ENCODE assay signal across 16 cellular contexts in the genomic region with DNA sequence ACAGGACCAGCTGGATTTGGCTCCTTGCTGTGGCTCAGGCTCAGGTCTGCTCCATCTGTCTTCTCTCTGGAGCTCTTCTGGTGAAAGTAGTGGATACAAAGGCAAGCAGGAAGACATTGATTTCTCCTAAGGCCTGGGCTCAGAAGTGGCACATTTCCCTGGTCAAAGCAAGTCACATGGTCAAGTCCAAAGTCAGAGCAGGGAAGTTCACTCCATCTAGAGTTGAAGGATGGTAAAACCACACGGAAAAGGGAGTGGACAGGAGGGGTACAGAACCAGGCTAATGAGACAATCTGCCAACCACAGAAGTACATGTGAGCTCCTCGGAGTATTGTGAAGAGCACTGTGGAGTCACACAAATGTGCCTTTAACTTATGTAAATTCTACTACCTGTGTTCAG.
A peak's percentile ranks its signal among the peaks of the same experiment; 100 is the strongest.
DNase-seq lines count a peak whose midpoint lies in the region; ATAC-seq, FAIRE-seq and TF ChIP-seq lines count a peak whose summit lies in the region.
"Had no signal": no experiment of that assay in that cellular context is flagged by ENCODE, and none has a peak within 500 bp of the region (broad histone marks: within the 10 kb centered on the region; RNA-seq: fewer than 3 reads in every experiment).

No MANE protein-coding gene starts in this region.

- H3K27me3 Mint-ChIP-seq in neural progenitor cell (ENCODE audit: insufficient read depth, low read depth) (peaks cover 11% of the 10 kb centered on the region), natural killer cell (ENCODE audit: low read depth in 2 of 2) (peaks cover 23 to 24% of the 10 kb centered on the region in 2 donors)

- no peaks in the 10 kb centered on the region for H3F3A ChIP-seq in neural progenitor cell (ENCODE audit: low read depth)

- TF ChIP-seq CTCF in cardiac muscle cell (IDR thresholded peaks at IDR 0.05; ENCODE audit: low read depth, low read length) (peak; percentile 12), Panc1 (IDR thresholded peaks at IDR 0.05) (peak; percentile 27; the same call in 1 of the 2 replicates), foreskin keratinocyte (conservative IDR thresholded peaks at IDR 0.05) (peak; percentile 40), neural progenitor cell (IDR thresholded peaks at IDR 0.05) (no peak), natural killer cell (IDR thresholded peaks at IDR 0.05) (no peak)

- POLR2A ChIA-PET in Panc1 (lab: Charles Lee): no interaction called here

- H3K27me3 ChIP-seq in cardiac muscle cell (peaks cover 44% of the 10 kb centered on the region), right cardiac atrium (ENCODE audit: control insufficient read depth, insufficient read depth) (no peaks in the 10 kb centered on the region), Panc1 (ENCODE audit: control insufficient read depth, insufficient read depth, low read length) (peaks cover 29% of the 10 kb centered on the region), foreskin keratinocyte (peaks cover 51% of the 10 kb centered on the region), neural progenitor cell (peaks cover 36% of the 10 kb centered on the region)
- H3K27me3 ChIP-seq: right atrium auricular region had no signal

- no peaks in the 10 kb centered on the region for H3K36me3 Mint-ChIP-seq in neural progenitor cell
- H3K36me3 Mint-ChIP-seq in natural killer cell: no peaks in the 10 kb centered on the region

- no peak overlapping the region for H2AFZ ChIP-seq in neural progenitor cell (replicated peaks)

- H3K79me2 ChIP-seq in neural progenitor cell (ENCODE audit: low read depth): no peaks in the 10 kb centered on the region

- peak in 1 of 2 donors; percentile 16 for DNase-seq in cardiac muscle cell (ENCODE audit: low read depth in 1 of 2, low spot score in 1 of 2)
- DNase-seq in right cardiac atrium: no peak
- DNase-seq in Panc1 (ENCODE audit: low read depth, low spot score): no peak
- DNase-seq in foreskin keratinocyte: no peak
- no peak for DNase-seq in urothelium cell line (ENCODE audit: low spot score)
- no peak for DNase-seq in NCI-H128 (lab: John Stamatoyannopoulos, UW; ENCODE audit: unreplicated experiment)
- no peak for DNase-seq in neural progenitor cell (ENCODE audit: low spot score)
- DNase-seq in natural killer cell: no peak
- DNase-seq: activated CD4-positive, alpha-beta T cell treated with anti-CD3 and anti-CD28 coated beads, Interleukin-2, amount 10 ng/mL, durations not matched to agents 24 days and 14 days; DMS153; glutamatergic neuron; T-helper 17 cell had no signal

- no peak overlapping the region for H3K9ac ChIP-seq in neural progenitor cell

- ATAC-seq in right cardiac atrium: no peak
- no peak for ATAC-seq in Panc1
- ATAC-seq in foreskin keratinocyte: no peak
- ATAC-seq in natural killer cell: no peak
- ATAC-seq: T-helper 17 cell had no signal

- intact Hi-C loops in right cardiac atrium (cut with DNase I) (no loop called here), Panc1 (cut with micrococcal nuclease; ENCODE audit: unreplicated experiment) (no loop called here), natural killer cell (cut with micrococcal nuclease) (no loop called here)

- H3K9me3 Mint-ChIP-seq in neural progenitor cell: peaks cover 8% of the 10 kb centered on the region
- H3K9me3 Mint-ChIP-seq in natural killer cell: no peaks in the 10 kb centered on the region
- H3K9me3 Mint-ChIP-seq: activated CD4-positive, alpha-beta T cell treated with anti-CD3 and anti-CD28 coated beads, Interleukin-2, amount 10 ng/mL, durations not matched to agents 24 days and 14 days had no signal

- BruUV-seq in Panc1 (replicated peaks; lab: Mats Ljungman, UMichigan): no TSS peak

- CTCF ChIA-PET in Panc1 (lab: Charles Lee): no interaction called here

- H3K27ac Mint-ChIP-seq in neural progenitor cell: no peak overlapping the region
- no peak overlapping the region for H3K27ac Mint-ChIP-seq in natural killer cell
- H3K27ac Mint-ChIP-seq: activated CD4-positive, alpha-beta T cell treated with anti-CD3 and anti-CD28 coated beads, Interleukin-2, amount 10 ng/mL, durations not matched to agents 24 days and 14 days; nephron; T-helper 17 cell had no signal

- H3K4me1 ChIP-seq in cardiac muscle cell (ENCODE audit: low read depth): no peaks in the 10 kb centered on the region
- H3K4me1 ChIP-seq in right cardiac atrium (ENCODE audit: control insufficient read depth, insufficient read depth, low read length): no peaks in the 10 kb centered on the region
- no peaks in the 10 kb centered on the region for H3K4me1 ChIP-seq in Panc1 (ENCODE audit: control insufficient read depth, insufficient read depth, low read length)
- H3K4me1 ChIP-seq in foreskin keratinocyte: no peaks in the 10 kb centered on the region
- no peaks in the 10 kb centered on the region for H3K4me1 ChIP-seq in neural progenitor cell
- H3K4me1 ChIP-seq: right atrium auricular region had no signal

- H3K9me3 ChIP-seq in cardiac muscle cell (ENCODE audit: low read depth) (no peaks in the 10 kb centered on the region), right cardiac atrium (ENCODE audit: control insufficient read depth, low read length) (no peaks in the 10 kb centered on the region), Panc1 (ENCODE audit: control insufficient read depth, insufficient read depth, low read depth, low read length) (no peaks in the 10 kb centered on the region), neural progenitor cell (ENCODE audit: low read depth) (no peaks in the 10 kb centered on the region)
- H3K9me3 ChIP-seq: right atrium auricular region had no signal

- in situ Hi-C loops in Panc1 (cut with HindIII; ENCODE audit: low pct_unique_long_range_greater_than_20kb, low sequenced_read_pairs): no loop called here

- WGBS in right cardiac atrium: 62% methylated on average over 2 of the region's 2 CpGs

- H3K27ac ChIP-seq in cardiac muscle cell (no peak overlapping the region), right cardiac atrium (ENCODE audit: low read length) (no peak overlapping the region), Panc1 (ENCODE audit: low read length) (no peak overlapping the region), foreskin keratinocyte (no peak overlapping the region), neural progenitor cell (no peak overlapping the region)
- H3K27ac ChIP-seq: right atrium auricular region, tibial nerve had no signal

- no peaks in the 10 kb centered on the region for H4K20me1 ChIP-seq in neural progenitor cell (ENCODE audit: low read depth)

- H3K4me3 Mint-ChIP-seq in neural progenitor cell: no peak overlapping the region
- H3K4me3 Mint-ChIP-seq in natural killer cell: no peak overlapping the region
- H3K4me3 Mint-ChIP-seq: activated CD4-positive, alpha-beta T cell treated with anti-CD3 and anti-CD28 coated beads, Interleukin-2, amount 10 ng/mL, durations not matched to agents 24 days and 14 days; nephron; T-helper 17 cell had no signal

- H3K4me3 ChIP-seq in cardiac muscle cell (no peak overlapping the region), right cardiac atrium (ENCODE audit: low read length) (no peak overlapping the region), Panc1 (ENCODE audit: low read depth in 2 of 2, low read length in 2 of 2) (no peak overlapping the region), neural progenitor cell (no peak overlapping the region)
- H3K4me3 ChIP-seq: right atrium auricular region, tibial nerve had no signal

- H3K4me1 Mint-ChIP-seq in neural progenitor cell: peaks cover 4% of the 10 kb centered on the region
- H3K4me1 Mint-ChIP-seq in natural killer cell: peaks cover 0 to 5% of the 10 kb centered on the region in 2 donors
- H3K4me1 Mint-ChIP-seq: activated CD4-positive, alpha-beta T cell treated with anti-CD3 and anti-CD28 coated beads, Interleukin-2, amount 10 ng/mL, durations not matched to agents 24 days and 14 days; nephron; T-helper 17 cell had no signal

- no peaks in the 10 kb centered on the region for H3K36me3 ChIP-seq in cardiac muscle cell
- H3K36me3 ChIP-seq in Panc1 (ENCODE audit: control insufficient read depth, insufficient read depth, low read length): no peaks in the 10 kb centered on the region
- H3K36me3 ChIP-seq in neural progenitor cell: no peaks in the 10 kb centered on the region
- H3K36me3 ChIP-seq: right atrium auricular region, tibial nerve had no signal

- H3K4me2 ChIP-seq in neural progenitor cell: no peak overlapping the region

- peak; percentile 92 for FAIRE-seq in urothelium cell line (lab: Jason Lieb, UNC)
- FAIRE-seq: endothelial cell of umbilical vein had no signal

Comparison
In these comparisons a context has a peak if more than half of its experiments do, and no peak if none do; other contexts are left out.
1. CTCF ChIP-seq: peak in cardiac muscle cell (single experiment), Panc1 (single experiment) and foreskin keratinocyte (single experiment); none in neural progenitor cell (single experiment) and natural killer cell (single experiment).